Comparison of ENCODE assay signal across 30 cellular contexts in genomic region chr3:2300938-2301337, GRCh38.
"Had no signal": no experiment of that assay in that cellular context is flagged by ENCODE, and none has a peak within 500 bp of the region (broad histone marks: within the 10 kb centered on the region; RNA-seq: fewer than 3 reads in every experiment).

No MANE protein-coding gene starts in this region.

- H3K9me3 ChIP-seq: adrenal gland, body of pancreas, breast epithelium had no signal

- H3K27me3 ChIP-seq: adrenal gland, body of pancreas, brain microvascular endothelial cell, breast epithelium had no signal

- H3K27ac ChIP-seq: adrenal gland, body of pancreas, brain microvascular endothelial cell, breast epithelium, VCaP had no signal

- H3K4me3 ChIP-seq: adrenal gland, body of pancreas, breast epithelium had no signal

- DNase-seq: activated B cell treated with CpG ODN at 0.5 μM for 24 hours; activated CD4-positive, alpha-beta memory T cell treated with anti-CD3 and anti-CD28 coated beads for 36 hours; activated CD4-positive, alpha-beta T cell treated with anti-CD3 and anti-CD28 coated beads for 4 hours; activated CD4-positive, alpha-beta T cell treated with anti-CD3 and anti-CD28 coated beads, Interleukin-2, amount 10 ng/mL, durations not matched to agents 24 days and 14 days; activated CD4-positive, alpha-beta T cell treated with anti-CD3 and anti-CD28 coated beads, Interleukin-2, amount 50 U/mL, for 1 hour; activated CD4-positive, alpha-beta T cell treated with anti-CD3 and anti-CD28 coated beads, Interleukin-2, amount 50 U/mL, for 4 hours; activated CD4-positive, CD25-positive, alpha-beta regulatory T cell treated with anti-CD3 and anti-CD28 coated beads, Interleukin-2, amount 50 U/mL, for 72 hours; activated CD8-positive, alpha-beta memory T cell treated with anti-CD3 and anti-CD28 coated beads, Interleukin-2, amount 50 U/mL, for 4 hours; activated CD8-positive, alpha-beta T cell treated with anti-CD3 and anti-CD28 coated beads for 36 hours; activated effector memory CD4-positive, alpha-beta T cell treated with anti-CD3 and anti-CD28 coated beads, Interleukin-2, amount 50 U/mL, for 16 hours; activated gamma-delta T cell treated with Interleukin-2 at 50 U/mL for 16 hours; activated naive CD4-positive, alpha-beta T cell; activated naive CD4-positive, alpha-beta T cell treated with anti-CD3 and anti-CD28 coated beads for 36 hours; activated naive CD4-positive, alpha-beta T cell treated with anti-CD3 and anti-CD28 coated beads, Interleukin-2, amount 50 U/mL, for 16 hours; activated naive CD8-positive, alpha-beta T cell treated with anti-CD3 and anti-CD28 coated beads for 36 hours; activated T-cell treated with anti-CD3 and anti-CD28 coated beads for 4 hours; activated T-cell treated with anti-CD3 and anti-CD28 coated beads, Interleukin-2, amount 50 U/mL, for 1 hour; activated T-cell treated with anti-CD3 and anti-CD28 coated beads, Interleukin-2, amount 50 U/mL, for 4 hours; activated T-cell treated with anti-CD3 and anti-CD28 coated beads, Interleukin-2, amount 50 U/mL, for 72 hours; adrenal gland; amniotic stem cell; aorta; body of pancreas; brain microvascular endothelial cell; central memory CD4-positive, alpha-beta T cell; T-helper 17 cell had no signal

- H3K4me1 ChIP-seq: adrenal gland, body of pancreas, breast epithelium had no signal

- ATAC-seq: activated CD8-positive, alpha-beta T cell treated with anti-CD3 and anti-CD28 coated beads for 36 hours; activated naive CD4-positive, alpha-beta T cell treated with anti-CD3 and anti-CD28 coated beads, Interleukin-2, amount 50 U/mL, for 72 hours; activated T-cell treated with anti-CD3 and anti-CD28 coated beads, Interleukin-2, amount 50 U/mL, for 4 hours; activated T-cell treated with anti-CD3 and anti-CD28 coated beads, Interleukin-2, amount 50 U/mL, for 72 hours; activated T-helper 17 cell treated with anti-CD3 and anti-CD28 coated beads, Interleukin-2, amount 50 U/mL, for 72 hours; body of pancreas; T-helper 17 cell had no signal

- H3K36me3 ChIP-seq: adrenal gland, brain microvascular endothelial cell, breast epithelium had no signal
